Comparison of ENCODE assay signal across 8 cellular contexts in genomic region chr12:8045952-8046944, GRCh38. TPM values are rescaled to one million over a fixed set of nuclear protein-coding genes. Genes with fewer than 3 reads are reported as not detected.
DNase-seq lines count a peak whose midpoint lies in the region; ATAC-seq and TF ChIP-seq lines count a peak whose summit lies in the region.

No MANE protein-coding gene starts in this region.

- no peaks in the 10 kb centered on the region for H3K9me3 Mint-ChIP-seq in CD8-positive, alpha-beta T cell
- H3K9me3 Mint-ChIP-seq in activated CD8-positive, alpha-beta memory T cell treated with anti-CD3 and anti-CD28 coated beads, Interleukin-2, amount 10 ng/mL, durations not matched to agents 7 days and 5 days (ENCODE audit: low read depth): no peaks in the 10 kb centered on the region

- no peak overlapping the region for H3K27ac Mint-ChIP-seq in CD8-positive, alpha-beta T cell
- no peak overlapping the region for H3K27ac Mint-ChIP-seq in activated CD8-positive, alpha-beta memory T cell treated with anti-CD3 and anti-CD28 coated beads, Interleukin-2, amount 10 ng/mL, durations not matched to agents 7 days and 5 days

- ATAC-seq in CD8-positive, alpha-beta T cell: peak; percentile 94
- ATAC-seq in HG02678 (IDR thresholded peaks at IDR 0.05; ENCODE audit: unreplicated experiment): peak; percentile 47
- ATAC-seq in activated CD8-positive, alpha-beta memory T cell treated with anti-CD3 and anti-CD28 coated beads, Interleukin-2, amount 10 ng/mL, durations not matched to agents 7 days and 5 days: peak; percentile 88
- ATAC-seq in GM18907 (IDR thresholded peaks at IDR 0.05; ENCODE audit: unreplicated experiment): no peak

- no peak overlapping the region for H3K4me3 ChIP-seq in CD8-positive, alpha-beta T cell (ENCODE audit: low read depth, low read length)

- no peaks in the 10 kb centered on the region for H3K9me3 ChIP-seq in CD8-positive, alpha-beta T cell (ENCODE audit: low read length)

- peaks cover 48% of the 10 kb centered on the region for H3K36me3 ChIP-seq in CD8-positive, alpha-beta T cell (ENCODE audit: insufficient read depth, low read length)

- H3K4me3 Mint-ChIP-seq in CD8-positive, alpha-beta T cell: no peak overlapping the region
- no peak overlapping the region for H3K4me3 Mint-ChIP-seq in activated CD8-positive, alpha-beta memory T cell treated with anti-CD3 and anti-CD28 coated beads, Interleukin-2, amount 10 ng/mL, durations not matched to agents 7 days and 5 days

- no peaks in the 10 kb centered on the region for H3K4me1 ChIP-seq in CD8-positive, alpha-beta T cell (ENCODE audit: insufficient read depth, low read length)

- H3K27me3 Mint-ChIP-seq in CD8-positive, alpha-beta T cell (ENCODE audit: low read depth): no peaks in the 10 kb centered on the region
- H3K27me3 Mint-ChIP-seq in activated CD8-positive, alpha-beta memory T cell treated with anti-CD3 and anti-CD28 coated beads, Interleukin-2, amount 10 ng/mL, durations not matched to agents 7 days and 5 days: no peaks in the 10 kb centered on the region

- CTCF ChIA-PET in CD8-positive, alpha-beta T cell (lab: Charles Lee): interaction anchor here (0.6 to 14.7 kb wide), 21 partner anchors 8 to 823 kb away, joined by 3 to 278 read pairs (median 8); partner anchors contain the start of genes C3AR1, FOXJ2 and NECAP1
- CTCF ChIA-PET in activated CD8-positive, alpha-beta memory T cell treated with anti-CD3 and anti-CD28 coated beads, Interleukin-2, amount 10 ng/mL, durations not matched to agents 7 days and 5 days (lab: Charles Lee): interaction anchor here (0.6 to 4.9 kb wide), 14 partner anchors 8 to 216 kb away, joined by 3 to 69 read pairs (median 5); partner anchors contain the start of genes C3AR1 and FOXJ2

- POLR2A ChIA-PET in CD8-positive, alpha-beta T cell (lab: Charles Lee): interaction anchor here (1.0 to 2.3 kb wide), 2 partner anchors 12 to 32 kb away, joined by 4 to 6 read pairs; no protein-coding TSS in a partner anchor

- no peaks in the 10 kb centered on the region for H3K27me3 ChIP-seq in CD8-positive, alpha-beta T cell (ENCODE audit: insufficient read depth, low read length)

- H3K27ac ChIP-seq in CD8-positive, alpha-beta T cell (ENCODE audit: low read depth, low read length): no peak overlapping the region

- peak; percentile 77 for TF ChIP-seq CTCF in CD8-positive, alpha-beta T cell (IDR thresholded peaks at IDR 0.05)

- peaks cover 90% of the 10 kb centered on the region for H3K36me3 Mint-ChIP-seq in CD8-positive, alpha-beta T cell
- H3K36me3 Mint-ChIP-seq in activated CD8-positive, alpha-beta memory T cell treated with anti-CD3 and anti-CD28 coated beads, Interleukin-2, amount 10 ng/mL, durations not matched to agents 7 days and 5 days: peaks cover 52% of the 10 kb centered on the region

- peaks cover 7% of the 10 kb centered on the region for H3K4me1 Mint-ChIP-seq in CD8-positive, alpha-beta T cell (ENCODE audit: low read depth)
- peaks cover 12% of the 10 kb centered on the region for H3K4me1 Mint-ChIP-seq in activated CD8-positive, alpha-beta memory T cell treated with anti-CD3 and anti-CD28 coated beads, Interleukin-2, amount 10 ng/mL, durations not matched to agents 7 days and 5 days

- intact Hi-C loops in CD8-positive, alpha-beta T cell (cut with DNase I, micrococcal nuclease): loop anchor here (1.0 to 5.0 kb wide), 4 partner anchors 14 to 186 kb away; partner anchors contain the start of gene FOXJ2 (in 1 of the 2)

- DNase-seq in CD8-positive, alpha-beta T cell: peak; percentile 69 to 90 (median 82)
- DNase-seq in NK-92 treated with Interleukin-12 subunit alpha and Interleukin-12 subunit beta, amount 100 ng/mL, for 24 hours (lab: John Stamatoyannopoulos, UW): peak; percentile 9
- peak; percentile 86 for DNase-seq in activated CD8-positive, alpha-beta memory T cell treated with anti-CD3 and anti-CD28 coated beads, Interleukin-2, amount 10 ng/mL, durations not matched to agents 7 days and 5 days
- DNase-seq in epidermal melanocyte (ENCODE audit: insufficient read length, low spot score) (peak; percentile 87), mucosa of gallbladder (ENCODE audit: low spot score) (peak; percentile 81)
- DNase-seq in stimulated activated CD8-positive, alpha-beta memory T cell treated with anti-CD3 and anti-CD28 coated beads, Interleukin-4, amount 100 ng/mL, for 48 hours: peak; percentile 91

RNA-seq across cellular contexts. Expression of gene FOXJ2, which starts 13.7 kb away (rescaled TPM):
- 10 to 100 TPM; 38.9 to 39.3 TPM for total RNA-seq in CD8-positive, alpha-beta T cell
- total RNA-seq in activated CD8-positive, alpha-beta memory T cell treated with anti-CD3 and anti-CD28 coated beads, Interleukin-2, amount 10 ng/mL, durations not matched to agents 7 days and 5 days: 10 to 100 TPM; 17.9 to 18.1 TPM
- total RNA-seq in mucosa of gallbladder: 23.7 TPM

RNA-seq across cellular contexts. Expression of gene C3AR1, which starts 19.9 kb away (rescaled TPM):
- total RNA-seq in CD8-positive, alpha-beta T cell: 1 to 10 TPM; 1.8 to 2.8 TPM
- 10 to 100 TPM in 1 of 2 experiments, 1 to 10 TPM in 1; 9.3 to 10.7 TPM for total RNA-seq in activated CD8-positive, alpha-beta memory T cell treated with anti-CD3 and anti-CD28 coated beads, Interleukin-2, amount 10 ng/mL, durations not matched to agents 7 days and 5 days
- total RNA-seq in mucosa of gallbladder: 20.5 TPM

RNA-seq across cellular contexts. Expression of gene NECAP1, which starts 35.8 kb away (rescaled TPM):
- total RNA-seq in CD8-positive, alpha-beta T cell: 100 to 1,000 TPM; 126 to 130 TPM
- total RNA-seq in activated CD8-positive, alpha-beta memory T cell treated with anti-CD3 and anti-CD28 coated beads, Interleukin-2, amount 10 ng/mL, durations not matched to agents 7 days and 5 days: 10 to 100 TPM; 32.4 to 40.5 TPM
- 32.9 TPM for total RNA-seq in mucosa of gallbladder

Comparison
In these comparisons a context has a peak if more than half of its experiments do, and no peak if none do; other contexts are left out.
1. DNase-seq: peak in every context shown above with its lines; median percentile 91 in stimulated activated CD8-positive, alpha-beta memory T cell treated with anti-CD3 and anti-CD28 coated beads, Interleukin-4, amount 100 ng/mL, for 48 hours; 87 in epidermal melanocyte; 86 in activated CD8-positive, alpha-beta memory T cell treated with anti-CD3 and anti-CD28 coated beads, Interleukin-2, amount 10 ng/mL, durations not matched to agents 7 days and 5 days; 82 in CD8-positive, alpha-beta T cell; 81 in mucosa of gallbladder; 9 in NK-92 treated with Interleukin-12 subunit alpha and Interleukin-12 subunit beta, amount 100 ng/mL, for 24 hours.